1 cellular context compared by ENCODE assay signal in genomic region chr2:132670104-132670960, GRCh38.
TF ChIP-seq lines count a peak whose summit lies in the region.

TSS of gene LYPD1 (minus strand) at chr2:132670205. CDS start at chr2:132669932, 273 bp downstream.

TF ChIP-seq in A549, 52 proteins besides CTCF, POLR2A, EP300 and RAD21 (continued from another document):
- TF ChIP-seq HMGXB4 (CRISPR knock-in tag; IDR thresholded peaks at IDR 0.05; ENCODE audit: borderline replicate concordance) (no peak), FOXS1 (CRISPR knock-in tag; IDR thresholded peaks at IDR 0.05) (no peak)
